ENCODE assay signal across 1 cellular context in genomic region chr5:141649972-141650371, GRCh38.
TF ChIP-seq lines count a peak whose summit lies in the region.

No MANE protein-coding gene starts in this region.

TF ChIP-seq in H1, 55 proteins besides CTCF, POLR2A, EP300 and RAD21:
- TF ChIP-seq KDM1A (IDR thresholded peaks at IDR 0.05; ENCODE audit: borderline replicate concordance, low read length), result peak; percentile 44; the same call in 1 of the 2 replicates
- TF ChIP-seq BACH1 (IDR thresholded peaks at IDR 0.05; ENCODE audit: low read length), result no peak
